ENCODE assay signal across 20 cellular contexts in the genomic region with DNA sequence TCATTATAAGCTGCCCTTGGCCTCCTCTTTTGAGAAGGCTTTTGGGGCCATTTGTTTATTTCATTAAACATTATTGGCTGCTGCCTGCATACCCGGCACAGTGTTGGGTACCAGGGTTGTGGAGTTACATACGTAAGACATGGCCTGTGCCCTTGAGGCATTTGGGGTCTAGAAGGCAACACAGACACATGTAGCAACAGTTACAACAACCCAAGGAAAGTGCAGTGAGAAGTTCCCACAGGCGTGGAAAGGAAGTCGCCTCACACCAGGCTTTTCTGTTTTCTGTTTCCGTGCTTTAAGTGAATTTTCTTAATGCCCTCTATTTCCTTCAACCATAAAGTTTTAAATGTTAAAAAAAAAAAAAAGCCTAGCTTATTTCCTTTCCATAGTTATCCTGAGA. TPM values are rescaled to one million over a fixed set of nuclear protein-coding genes. Genes with fewer than 3 reads are reported as not detected.
DNase-seq lines count a peak whose midpoint lies in the region; ATAC-seq and FAIRE-seq lines count a peak whose summit lies in the region.
"Had no signal": no experiment of that assay in that cellular context is flagged by ENCODE, and none has a peak within 500 bp of the region (broad histone marks: within the 10 kb centered on the region; RNA-seq: fewer than 3 reads in every experiment).

No MANE protein-coding gene starts in this region.

- peaks cover 75 to 90% of the 10 kb centered on the region in 2 donors for H3K4me1 Mint-ChIP-seq in immature natural killer cell
- H3K4me1 Mint-ChIP-seq in activated CD8-positive, alpha-beta memory T cell treated with anti-CD3 and anti-CD28 coated beads, Interleukin-2, amount 10 ng/mL, durations not matched to agents 7 days and 5 days, result peaks cover 40% of the 10 kb centered on the region

- peak overlapping the region; percentile 83; the same call in 1 of the 2 replicates for H3K4me2 ChIP-seq in BLaER1

- H3K27ac ChIP-seq in BLaER1, result no peak overlapping the region
- H3K27ac ChIP-seq: GM23248 had no signal

- H3K9me3 ChIP-seq in BLaER1, result no peaks in the 10 kb centered on the region
- H3K9me3 ChIP-seq: Caco-2, Peyer's patch had no signal

- CTCF ChIA-PET in activated CD8-positive, alpha-beta memory T cell treated with anti-CD3 and anti-CD28 coated beads, Interleukin-2, amount 10 ng/mL, durations not matched to agents 7 days and 5 days (lab: Charles Lee), result interaction anchor here (1.0 to 3.7 kb wide), 8 partner anchors 17 to 167 kb away, joined by 3 to 43 read pairs (median 6); partner anchors contain the start of gene GALNT10

- H3K36me3 Mint-ChIP-seq in immature natural killer cell, result no peaks in the 10 kb centered on the region
- no peaks in the 10 kb centered on the region for H3K36me3 Mint-ChIP-seq in activated CD8-positive, alpha-beta memory T cell treated with anti-CD3 and anti-CD28 coated beads, Interleukin-2, amount 10 ng/mL, durations not matched to agents 7 days and 5 days
- H3K36me3 Mint-ChIP-seq: CD4-positive, CD25-positive, alpha-beta regulatory T cell had no signal

- no peak overlapping the region for H3K4me3 ChIP-seq in BLaER1
- H3K4me3 ChIP-seq: GM23248, Peyer's patch had no signal

- ATAC-seq in HG03175 (IDR thresholded peaks at IDR 0.05; ENCODE audit: unreplicated experiment) (peak; percentile 30), GM18519 (IDR thresholded peaks at IDR 0.05; ENCODE audit: low FRiP score, unreplicated experiment) (no peak)
- ATAC-seq in activated CD8-positive, alpha-beta memory T cell treated with anti-CD3 and anti-CD28 coated beads, Interleukin-2, amount 10 ng/mL, durations not matched to agents 7 days and 5 days, result no peak
- ATAC-seq: Right ventricle myocardium inferior had no signal

- H3K4me1 ChIP-seq in BLaER1, result peaks cover 30% of the 10 kb centered on the region

- H3K36me3 ChIP-seq in BLaER1, result no peaks in the 10 kb centered on the region
- H3K36me3 ChIP-seq: Peyer's patch had no signal

- no peaks in the 10 kb centered on the region for H3K27me3 Mint-ChIP-seq in immature natural killer cell (ENCODE audit: low read depth in 3 of 3)
- H3K27me3 Mint-ChIP-seq in activated CD8-positive, alpha-beta memory T cell treated with anti-CD3 and anti-CD28 coated beads, Interleukin-2, amount 10 ng/mL, durations not matched to agents 7 days and 5 days, result no peaks in the 10 kb centered on the region
- H3K27me3 Mint-ChIP-seq: CD4-positive, CD25-positive, alpha-beta regulatory T cell had no signal

- H3K9me3 Mint-ChIP-seq in immature natural killer cell, result no peaks in the 10 kb centered on the region
- H3K9me3 Mint-ChIP-seq in activated CD8-positive, alpha-beta memory T cell treated with anti-CD3 and anti-CD28 coated beads, Interleukin-2, amount 10 ng/mL, durations not matched to agents 7 days and 5 days (ENCODE audit: low read depth), result no peaks in the 10 kb centered on the region
- H3K9me3 Mint-ChIP-seq: CD4-positive, CD25-positive, alpha-beta regulatory T cell had no signal

- peak overlapping the region in 2 of 5 donors; percentile 33 to 42 for H3K4me3 Mint-ChIP-seq in immature natural killer cell
- no peak overlapping the region for H3K4me3 Mint-ChIP-seq in activated CD8-positive, alpha-beta memory T cell treated with anti-CD3 and anti-CD28 coated beads, Interleukin-2, amount 10 ng/mL, durations not matched to agents 7 days and 5 days
- H3K4me3 Mint-ChIP-seq: CD4-positive, CD25-positive, alpha-beta regulatory T cell had no signal

- no peaks in the 10 kb centered on the region for H3K27me3 ChIP-seq in BLaER1
- H3K27me3 ChIP-seq: Peyer's patch had no signal

- DNase-seq in GM18507 (ENCODE audit: extremely low spot score, insufficient read length, low read depth), result no peak
- DNase-seq in immature natural killer cell, result no peak
- no peak for DNase-seq in AML-193 (lab: John Stamatoyannopoulos, UW)
- no peak for DNase-seq in glomerular visceral epithelial cell (ENCODE audit: extremely low spot score)
- no peak for DNase-seq in activated CD8-positive, alpha-beta memory T cell treated with anti-CD3 and anti-CD28 coated beads, Interleukin-2, amount 10 ng/mL, durations not matched to agents 7 days and 5 days
- DNase-seq: Caco-2; CD4-positive, CD25-positive, alpha-beta regulatory T cell; DMS153; GM23248; KBM-7; NCI-H1048; NCI-H146; NCI-H2081 treated with DMSO at 0.1 percent for 48 hours; NCI-H510A treated with DMSO at 0.1 percent for 48 hours; Peyer's patch had no signal

- H4K20me1 ChIP-seq in BLaER1, result no peaks in the 10 kb centered on the region

- FAIRE-seq in GM18507 (lab: Jason Lieb, UNC), result peak; percentile 76
- FAIRE-seq: A204.1 had no signal

- H3K27ac Mint-ChIP-seq in immature natural killer cell, result peak overlapping the region in 5 of 6 donors; percentile 7 to 76 (median 74)
- H3K27ac Mint-ChIP-seq in activated CD8-positive, alpha-beta memory T cell treated with anti-CD3 and anti-CD28 coated beads, Interleukin-2, amount 10 ng/mL, durations not matched to agents 7 days and 5 days, result no peak overlapping the region

- H3K9ac ChIP-seq in BLaER1, result no peak overlapping the region
- H3K9ac ChIP-seq: GM23248 had no signal

RNA-seq across cellular contexts. Expression of gene GALNT10, which starts 47.4 kb away (rescaled TPM):
- 10 to 100 TPM; 10.4 to 42.8 (median 24.7) TPM for polyA plus RNA-seq in immature natural killer cell
- 10 to 100 TPM; 28.4 to 34.8 TPM for total RNA-seq in activated CD8-positive, alpha-beta memory T cell treated with anti-CD3 and anti-CD28 coated beads, Interleukin-2, amount 10 ng/mL, durations not matched to agents 7 days and 5 days
